ENCODE assay signal across 8 cellular contexts in the genomic region with DNA sequence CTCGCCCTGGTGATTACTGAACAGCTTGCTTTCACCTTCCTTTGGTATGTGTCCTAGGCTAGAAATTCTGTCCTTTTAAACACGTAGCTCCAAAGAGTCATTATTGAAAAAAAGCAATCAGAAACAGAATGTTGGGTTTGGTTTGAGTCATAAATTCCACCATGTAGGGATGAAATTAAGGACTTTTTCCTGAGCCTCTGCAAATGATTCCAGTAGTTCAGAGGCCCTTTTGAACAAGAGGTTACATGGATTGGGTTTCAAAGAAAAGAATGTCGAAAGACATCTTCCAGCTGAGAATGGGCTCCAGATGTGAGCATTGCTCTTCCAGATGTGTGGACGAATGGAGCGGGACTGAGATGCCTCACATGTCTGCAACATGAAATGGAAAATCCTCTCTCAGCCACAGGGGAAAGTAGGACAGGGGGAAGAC. TPM values are rescaled to one million over a fixed set of nuclear protein-coding genes. Genes with fewer than 3 reads are reported as not detected.
A peak's percentile ranks its signal among the peaks of the same experiment; 100 is the strongest.
DNase-seq lines count a peak whose midpoint lies in the region; ATAC-seq and TF ChIP-seq lines count a peak whose summit lies in the region.

No MANE protein-coding gene starts in this region.

- H3K27ac Mint-ChIP-seq in activated T-cell treated with anti-CD3 and anti-CD28 coated beads, Interleukin-2, amount 50 U/mL, for 72 hours: no peak overlapping the region

- H3K4me3 ChIP-seq in colonic mucosa: no peak overlapping the region
- H3K4me3 ChIP-seq in mesenchymal stem cell (ENCODE audit: insufficient read depth in 1 of 2, low read depth in 1 of 2, low read length in 2 of 2): peak overlapping the region in 1 of 2 experiments; percentile 67
- H3K4me3 ChIP-seq in uterus: no peak overlapping the region

- H3K4me1 ChIP-seq in colonic mucosa (no peaks in the 10 kb centered on the region), mesenchymal stem cell (ENCODE audit: control insufficient read depth, insufficient read depth, low read depth, low read length) (peaks cover 8% of the 10 kb centered on the region), uterus (peaks cover 0 to 4% of the 10 kb centered on the region in 2 donors)

- no peak for TF ChIP-seq CTCF in colonic mucosa (IDR thresholded peaks at IDR 0.05)
- no peak for TF ChIP-seq CTCF in uterus (IDR thresholded peaks at IDR 0.05)

- no peaks in the 10 kb centered on the region for H3K36me3 Mint-ChIP-seq in activated T-cell treated with anti-CD3 and anti-CD28 coated beads, Interleukin-2, amount 50 U/mL, for 72 hours (ENCODE audit: insufficient read depth in 2 of 2)
- H3K36me3 Mint-ChIP-seq in activated T-cell treated with anti-CD3 and anti-CD28 coated beads, Interleukin-2, amount 50 U/mL, for 4 hours (ENCODE audit: insufficient read depth): no peaks in the 10 kb centered on the region

- H3K4ac ChIP-seq in mesenchymal stem cell (ENCODE audit: low read depth in 1 of 2, low read length in 2 of 2): no peak overlapping the region

- H3K27ac ChIP-seq in colonic mucosa: no peak overlapping the region
- H3K27ac ChIP-seq in mesenchymal stem cell (ENCODE audit: low read length, poor library complexity, severe bottlenecking): no peak overlapping the region
- H3K27ac ChIP-seq in uterus: peak overlapping the region; percentile 22 to 70

- intact Hi-C loops in colonic mucosa (cut with DNase I) (no loop called here), uterus (cut with DNase I; ENCODE audit: low total_unique reads) (no loop called here)

- WGBS in mesenchymal stem cell: 82% methylated on average over 5 of the region's 5 CpGs

- no peak overlapping the region for H2AK5ac ChIP-seq in mesenchymal stem cell (ENCODE audit: low read length, severe bottlenecking)

- no peak for DNase-seq in activated T-cell treated with anti-CD3 and anti-CD28 coated beads, Interleukin-2, amount 50 U/mL, for 72 hours
- no peak for DNase-seq in activated T-cell treated with anti-CD3 and anti-CD28 coated beads, Interleukin-2, amount 50 U/mL, for 4 hours
- DNase-seq in colonic mucosa: peak; percentile 16
- DNase-seq in mesenchymal stem cell: peak; percentile 56
- peak; percentile 42 to 43 for DNase-seq in uterus
- DNase-seq in NOMO-1 treated with dmso at 0.1 percent for 144 hours (lab: John Stamatoyannopoulos, UW; ENCODE audit: unreplicated experiment): no peak
- DNase-seq in central memory CD4-positive, alpha-beta T cell: no peak

- H2BK12ac ChIP-seq in mesenchymal stem cell (ENCODE audit: low read length in 2 of 2): no peak overlapping the region

- no peak overlapping the region for H4K91ac ChIP-seq in mesenchymal stem cell (ENCODE audit: low read length)

- no peak overlapping the region for H3K9ac ChIP-seq in colonic mucosa (ENCODE audit: low read depth in 2 of 2, low read length in 2 of 2)
- peak overlapping the region; percentile 82 for H3K9ac ChIP-seq in mesenchymal stem cell (ENCODE audit: low read length)

- H3K9me3 ChIP-seq in colonic mucosa: no peaks in the 10 kb centered on the region
- H3K9me3 ChIP-seq in mesenchymal stem cell (ENCODE audit: control insufficient read depth, low read length): peaks cover 1% of the 10 kb centered on the region
- no peaks in the 10 kb centered on the region for H3K9me3 ChIP-seq in uterus

- peaks cover 32% of the 10 kb centered on the region for H3K27me3 Mint-ChIP-seq in activated T-cell treated with anti-CD3 and anti-CD28 coated beads, Interleukin-2, amount 50 U/mL, for 72 hours (ENCODE audit: low read depth)
- peaks cover 3% of the 10 kb centered on the region for H3K27me3 Mint-ChIP-seq in activated T-cell treated with anti-CD3 and anti-CD28 coated beads, Interleukin-2, amount 50 U/mL, for 4 hours (ENCODE audit: low read depth)

- no peak overlapping the region for H3K14ac ChIP-seq in mesenchymal stem cell (ENCODE audit: low read length in 2 of 2)

- no peak overlapping the region for H2BK15ac ChIP-seq in mesenchymal stem cell (ENCODE audit: low read depth, poor library complexity, severe bottlenecking)

- TF ChIP-seq POLR2A in uterus (IDR thresholded peaks at IDR 0.05): no peak

- peak overlapping the region; percentile 23 to 37 for H3K4me3 Mint-ChIP-seq in activated T-cell treated with anti-CD3 and anti-CD28 coated beads, Interleukin-2, amount 50 U/mL, for 72 hours
- no peak overlapping the region for H3K4me3 Mint-ChIP-seq in activated T-cell treated with anti-CD3 and anti-CD28 coated beads, Interleukin-2, amount 50 U/mL, for 4 hours

- no peak overlapping the region for H3K4me2 ChIP-seq in mesenchymal stem cell (ENCODE audit: low read length, poor library complexity, severe bottlenecking)

- ATAC-seq in activated T-cell treated with anti-CD3 and anti-CD28 coated beads, Interleukin-2, amount 50 U/mL, for 72 hours (replicated peaks in 1 of 2): no peak
- no peak for ATAC-seq in activated T-cell treated with anti-CD3 and anti-CD28 coated beads, Interleukin-2, amount 50 U/mL, for 4 hours
- ATAC-seq in GM19328 (IDR thresholded peaks at IDR 0.05; ENCODE audit: unreplicated experiment): no peak

- no peaks in the 10 kb centered on the region for H3K27me3 ChIP-seq in colonic mucosa
- no peaks in the 10 kb centered on the region for H3K27me3 ChIP-seq in mesenchymal stem cell (ENCODE audit: control insufficient read depth in 1 of 2, insufficient read depth in 1 of 2, low read length in 2 of 2)
- H3K27me3 ChIP-seq in uterus: no peaks in the 10 kb centered on the region

- H2BK120ac ChIP-seq in mesenchymal stem cell (ENCODE audit: low read depth, low read length): peak overlapping the region; percentile 24

- H2BK5ac ChIP-seq in mesenchymal stem cell (ENCODE audit: low read depth, low read length, poor library complexity, severe bottlenecking): no peak overlapping the region

- no peaks in the 10 kb centered on the region for H3K79me1 ChIP-seq in mesenchymal stem cell (replicated peaks; ENCODE audit: low read length, poor library complexity, severe bottlenecking)

- no peak overlapping the region for H2AFZ ChIP-seq in mesenchymal stem cell (ENCODE audit: low read depth, low read length)

- no peak overlapping the region for H3K23ac ChIP-seq in mesenchymal stem cell (ENCODE audit: low read length in 2 of 2)

- no peak overlapping the region for H4K8ac ChIP-seq in mesenchymal stem cell (ENCODE audit: low read length)

- no peaks in the 10 kb centered on the region for H3K36me3 ChIP-seq in colonic mucosa
- H3K36me3 ChIP-seq in mesenchymal stem cell (ENCODE audit: control insufficient read depth in 1 of 2, insufficient read depth in 2 of 2, low read depth in 1 of 2, low read length in 2 of 2): no peaks in the 10 kb centered on the region
- H3K36me3 ChIP-seq in uterus: no peaks in the 10 kb centered on the region

- H3K18ac ChIP-seq in mesenchymal stem cell (ENCODE audit: low read depth in 1 of 2, low read length in 2 of 2): no peak overlapping the region

- H3K9me3 Mint-ChIP-seq in activated T-cell treated with anti-CD3 and anti-CD28 coated beads, Interleukin-2, amount 50 U/mL, for 72 hours: no peaks in the 10 kb centered on the region
- peaks cover under 1% of the 10 kb centered on the region for H3K9me3 Mint-ChIP-seq in activated T-cell treated with anti-CD3 and anti-CD28 coated beads, Interleukin-2, amount 50 U/mL, for 4 hours

- H3K4me1 Mint-ChIP-seq in activated T-cell treated with anti-CD3 and anti-CD28 coated beads, Interleukin-2, amount 50 U/mL, for 72 hours (ENCODE audit: low read depth): peaks cover 18% of the 10 kb centered on the region
- peaks cover 16% of the 10 kb centered on the region for H3K4me1 Mint-ChIP-seq in activated T-cell treated with anti-CD3 and anti-CD28 coated beads, Interleukin-2, amount 50 U/mL, for 4 hours (ENCODE audit: low read depth)

RNA-seq across cellular contexts. Expression of a gene that starts 23.5 kb away (rescaled TPM):
- total RNA-seq in activated T-cell treated with anti-CD3 and anti-CD28 coated beads, Interleukin-2, amount 50 U/mL, for 72 hours: 10 to 100 TPM in 1 of 2 donors, 1 to 10 TPM in 1; 4.2 to 19.2 TPM
- total RNA-seq in activated T-cell treated with anti-CD3 and anti-CD28 coated beads, Interleukin-2, amount 50 U/mL, for 4 hours: 10 to 100 TPM in 2 of 3 donors, 1 to 10 TPM in 1; 8.9 to 22.5 (median 17.2) TPM
- 100 to 1,000 TPM; 265 to 667 TPM for total RNA-seq in colonic mucosa
- 110 TPM for polyA plus RNA-seq in mesenchymal stem cell (2013, experiment 1 of 2)
- polyA plus RNA-seq in mesenchymal stem cell (2013, experiment 2 of 2): 171 TPM
- 100 to 1,000 TPM in 3 of 4 donors, 10 to 100 TPM in 1; 48.9 to 345 (median 163) TPM for total RNA-seq in uterus

Comparison
In these comparisons a context has a peak if more than half of its experiments do, and no peak if none do; other contexts are left out.
1. DNase-seq: peak in colonic mucosa (single experiment), mesenchymal stem cell (single experiment) and uterus (2 of 2); none in activated T-cell treated with anti-CD3 and anti-CD28 coated beads, Interleukin-2, amount 50 U/mL, for 72 hours (0 of 2), activated T-cell treated with anti-CD3 and anti-CD28 coated beads, Interleukin-2, amount 50 U/mL, for 4 hours (single experiment), NOMO-1 treated with dmso at 0.1 percent for 144 hours (single experiment) and central memory CD4-positive, alpha-beta T cell (single experiment).
2. H3K27ac ChIP-seq: peak in uterus (2 of 2); none in colonic mucosa (single experiment) and mesenchymal stem cell (single experiment).